7 cellular contexts compared by ENCODE assay signal in the genomic region with DNA sequence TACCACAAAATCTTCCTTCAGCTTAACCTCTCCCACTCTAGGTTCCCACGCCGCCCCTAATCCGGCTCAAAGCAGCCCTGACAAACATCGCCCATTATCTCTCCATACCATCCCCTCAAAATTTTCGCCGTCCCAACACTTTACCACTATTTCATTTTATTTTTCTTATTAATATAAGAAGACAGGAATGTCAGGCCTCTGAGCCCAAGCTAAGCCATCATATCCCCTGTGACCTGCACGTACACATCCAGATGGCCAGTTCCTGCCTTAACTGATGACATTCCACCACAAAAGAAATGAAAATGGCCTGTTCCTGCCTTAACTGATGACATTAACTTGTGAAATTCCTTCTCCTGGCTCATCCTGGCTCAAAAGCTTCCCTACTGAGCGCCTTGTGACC.
A peak's percentile ranks its signal among the peaks of the same experiment; 100 is the strongest.
DNase-seq lines count a peak whose midpoint lies in the region; FAIRE-seq and TF ChIP-seq lines count a peak whose summit lies in the region.
"Not testable (repeated sequence)": the region's sequence is repeated elsewhere in the genome, so short reads cannot be mapped to it uniquely, and the experiment has no call there.

No MANE protein-coding gene starts in this region.

- H3K36me3 ChIP-seq in GM23248 (ENCODE audit: low read depth); HUES64 (ENCODE audit: insufficient read depth, low read length); astrocyte (ENCODE audit: insufficient read depth, low read length); iPS-18a (ENCODE audit: control insufficient read depth, low read depth, low read length); smooth muscle cell (ENCODE audit: low read depth): not testable (repeated sequence)

- in situ Hi-C loops in GM23248 (cut with MboI) = not testable (repeated sequence)

- not testable (repeated sequence) for H2AFZ ChIP-seq in GM23248; astrocyte (ENCODE audit: low read depth, low read length); smooth muscle cell (ENCODE audit: low read depth)

- not testable (repeated sequence) for H3K9ac ChIP-seq in GM23248; astrocyte (ENCODE audit: low read length)
- H3K9ac ChIP-seq in HUES64 (ENCODE audit: low read depth, low read length) = peak overlapping the region; percentile 57; the same call in 1 of the 2 replicates
- peak overlapping the region; percentile 45 for H3K9ac ChIP-seq in iPS-18a (ENCODE audit: low read length)
- peak overlapping the region; percentile 80 for H3K9ac ChIP-seq in smooth muscle cell (ENCODE audit: low read depth)

- H3K27ac ChIP-seq in GM23248 = peak overlapping the region; percentile 22; the same call in 1 of the 2 replicates
- H3K27ac ChIP-seq in HUES64 (ENCODE audit: low read depth, low read length) = peak overlapping the region; percentile 75; the same call in 1 of the 2 replicates
- not testable (repeated sequence) for H3K27ac ChIP-seq in astrocyte (ENCODE audit: low read depth, low read length); iPS-18a (ENCODE audit: low read length)
- H3K27ac ChIP-seq in smooth muscle cell (ENCODE audit: low read depth) = peak overlapping the region; percentile 95

- H3K79me2 ChIP-seq in GM23248 (ENCODE audit: insufficient read depth); astrocyte (ENCODE audit: insufficient read depth, low read length); smooth muscle cell (ENCODE audit: low read depth): not testable (repeated sequence)

- not testable (repeated sequence) for H3K4me2 ChIP-seq in GM23248 (ENCODE audit: unreplicated experiment); astrocyte (ENCODE audit: low read length)
- peak overlapping the region; percentile 67 for H3K4me2 ChIP-seq in smooth muscle cell

- not testable (repeated sequence) for H3K36me3 Mint-ChIP-seq in astrocyte (ENCODE audit: low read depth, unreplicated experiment); endothelial cell (ENCODE audit: low read depth, unreplicated experiment)
- peaks cover 11% of the 10 kb centered on the region for H3K36me3 Mint-ChIP-seq in nephron progenitor cell (ENCODE audit: low read depth)

- peaks cover 19% of the 10 kb centered on the region for H3K4me1 ChIP-seq in GM23248 (ENCODE audit: insufficient read depth)
- H3K4me1 ChIP-seq in HUES64 (ENCODE audit: insufficient read depth, low read length) = peaks cover 19% of the 10 kb centered on the region
- H3K4me1 ChIP-seq in astrocyte (ENCODE audit: insufficient read depth, low read length) = not testable (repeated sequence)
- H3K4me1 ChIP-seq in iPS-18a (ENCODE audit: control insufficient read depth, low read depth, low read length) = peaks cover 21% of the 10 kb centered on the region
- peaks cover 11% of the 10 kb centered on the region for H3K4me1 ChIP-seq in smooth muscle cell (ENCODE audit: low read depth)

- not testable (repeated sequence) for H3K4me3 ChIP-seq in GM23248; astrocyte (ENCODE audit: insufficient read depth, low read depth, low read length); iPS-18a (ENCODE audit: low read length)
- H3K4me3 ChIP-seq in HUES64 (ENCODE audit: low read length) (peak overlapping the region; percentile 36), smooth muscle cell (peak overlapping the region; percentile 3)

- H3K9me3 ChIP-seq in GM23248 (ENCODE audit: low read depth); HUES64 (ENCODE audit: insufficient read depth, low read depth, low read length); astrocyte (ENCODE audit: insufficient read depth, low read depth, low read length); iPS-18a (ENCODE audit: control insufficient read depth, low read depth, low read length); smooth muscle cell (replicated peaks; ENCODE audit: low read depth): not testable (repeated sequence)

- not testable (repeated sequence) for H3K27me3 Mint-ChIP-seq in astrocyte (ENCODE audit: low read depth, unreplicated experiment); endothelial cell (ENCODE audit: unreplicated experiment); nephron progenitor cell (ENCODE audit: low read depth, poor library complexity)

- H3K4me1 Mint-ChIP-seq in astrocyte (ENCODE audit: low read depth, unreplicated experiment) = peaks cover 17% of the 10 kb centered on the region
- peaks cover 13% of the 10 kb centered on the region for H3K4me1 Mint-ChIP-seq in endothelial cell (ENCODE audit: unreplicated experiment)
- H3K4me1 Mint-ChIP-seq in nephron progenitor cell = not testable (repeated sequence)

- not testable (repeated sequence) for H4K20me1 ChIP-seq in GM23248 (ENCODE audit: insufficient read depth); astrocyte (ENCODE audit: insufficient read depth, low read length); smooth muscle cell (ENCODE audit: low read depth)

- WGBS in GM23248 (ENCODE audit: low coverage in 1 of 2, low lambda C conversion rate in 2 of 2, missing lambda C conversion rate in 2 of 2), 2 experiments = 94 to 97% methylated on average over 7 to 8 of the region's 8 CpGs
- WGBS in HUES64 = 61% methylated on average over 7 of the region's 8 CpGs
- WGBS in smooth muscle cell (ENCODE audit: low lambda C conversion rate) = 41% methylated on average over 8 of the region's 8 CpGs

- H3K27me3 ChIP-seq in GM23248 (replicated peaks; ENCODE audit: insufficient read depth); HUES64 (ENCODE audit: insufficient read depth, low read length); astrocyte (ENCODE audit: insufficient read depth, low read length); iPS-18a (ENCODE audit: control insufficient read depth, insufficient read depth, low read length); smooth muscle cell (ENCODE audit: low read depth): not testable (repeated sequence)

- H3K4me3 Mint-ChIP-seq in astrocyte (ENCODE audit: unreplicated experiment) = peak overlapping the region; percentile 75
- H3K4me3 Mint-ChIP-seq in endothelial cell (ENCODE audit: unreplicated experiment) = peak overlapping the region; percentile 63
- H3K4me3 Mint-ChIP-seq in nephron progenitor cell = peak overlapping the region; percentile 70

- H3F3A ChIP-seq in GM23248 (ENCODE audit: insufficient read depth); smooth muscle cell (ENCODE audit: low read depth): not testable (repeated sequence)

- not testable (repeated sequence) for H3K9me2 ChIP-seq in GM23248 (ENCODE audit: insufficient read depth)

- H3K9me3 Mint-ChIP-seq in astrocyte (ENCODE audit: unreplicated experiment); endothelial cell (ENCODE audit: unreplicated experiment): not testable (repeated sequence)
- peaks cover 15% of the 10 kb centered on the region for H3K9me3 Mint-ChIP-seq in nephron progenitor cell

- FAIRE-seq in astrocyte (lab: Jason Lieb, UNC) = not testable (repeated sequence)

- not testable (repeated sequence) for DNase-seq in GM23248; astrocyte (ENCODE audit: low read depth); endothelial cell (ENCODE audit: low spot score); nephron progenitor cell; smooth muscle cell (lab: John Stamatoyannopoulos, UW; ENCODE audit: unreplicated experiment)

- TF ChIP-seq CTCF in astrocyte (IDR thresholded peaks at IDR 0.05; ENCODE audit: insufficient read depth, low read depth, low read length); endothelial cell (IDR thresholded peaks at IDR 0.05; ENCODE audit: unreplicated experiment); nephron progenitor cell (IDR thresholded peaks at IDR 0.05); smooth muscle cell (IDR thresholded peaks at IDR 0.05; ENCODE audit: borderline replicate concordance, insufficient read depth, poor library complexity, severe bottlenecking): not testable (repeated sequence)

- H3K27ac Mint-ChIP-seq in astrocyte (ENCODE audit: unreplicated experiment) = not testable (repeated sequence)
- H3K27ac Mint-ChIP-seq in endothelial cell (ENCODE audit: unreplicated experiment) (peak overlapping the region; percentile 93), nephron progenitor cell (peak overlapping the region; percentile 98)
